In the genomic region with DNA sequence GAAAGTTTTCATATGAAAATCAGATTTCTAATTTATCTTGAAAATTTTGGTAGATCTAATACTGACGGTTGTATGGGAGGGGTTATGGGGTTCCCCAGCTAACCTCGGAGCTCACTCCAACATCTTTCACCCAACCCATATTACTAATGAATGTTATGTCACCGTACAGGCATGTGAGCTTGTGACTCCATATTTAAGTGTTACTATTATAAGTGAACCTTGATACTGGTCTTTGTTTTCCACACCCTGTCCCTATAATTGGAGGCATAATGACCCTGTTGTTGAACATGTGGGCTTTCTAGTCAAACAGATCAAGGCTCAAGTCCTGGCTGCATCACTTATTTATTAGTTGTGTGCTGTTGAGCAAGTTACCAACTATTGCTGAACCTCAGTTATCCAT, we compare ENCODE assay signal across 29 cellular contexts. TPM values are rescaled to one million over a fixed set of nuclear protein-coding genes. Genes with fewer than 3 reads are reported as not detected.
"Had no signal": no experiment of that assay in that cellular context is flagged by ENCODE, and none has a peak within 500 bp of the region (broad histone marks: within the 10 kb centered on the region; RNA-seq: fewer than 3 reads in every experiment).

No MANE protein-coding gene starts in this region.

- H3K27ac ChIP-seq: coronary artery, esophagus muscularis mucosa, foreskin keratinocyte, gastroesophageal sphincter, ovary, psoas muscle, right lobe of liver, testis, tibial artery had no signal

- ATAC-seq: foreskin keratinocyte; gastroesophageal sphincter; naive thymus-derived CD8-positive, alpha-beta T cell; psoas muscle; right lobe of liver; stimulated activated effector memory CD8-positive, alpha-beta T cell treated with anti-CD3 and anti-CD28 coated beads, Interleukin-12 subunit alpha, Interleukin-12 subunit beta, amount 100 ng/mL, for 72 hours; stimulated activated naive CD8-positive, alpha-beta T cell treated with anti-CD3 and anti-CD28 coated beads, Interleukin-15, Interleukin-2, amounts not matched to agents 100 U/mL and 50 U/mL, for 24 hours had no signal

- H3K4me1 ChIP-seq: foreskin keratinocyte, gastroesophageal sphincter, psoas muscle, right lobe of liver had no signal

- H3K4me3 ChIP-seq: coronary artery, esophagus muscularis mucosa, gastroesophageal sphincter, ovary, psoas muscle, right lobe of liver, smooth muscle cell, testis, tibial artery had no signal

- H3K9me3 Mint-ChIP-seq: nephron progenitor cell had no signal

- H3K36me3 Mint-ChIP-seq: immature natural killer cell; naive thymus-derived CD8-positive, alpha-beta T cell; stimulated activated effector memory CD8-positive, alpha-beta T cell treated with anti-CD3 and anti-CD28 coated beads, Interleukin-12 subunit alpha, Interleukin-12 subunit beta, amount 100 ng/mL, for 72 hours; type B pancreatic cell had no signal

- H3K4me3 Mint-ChIP-seq: immature natural killer cell; naive thymus-derived CD8-positive, alpha-beta T cell; nephron progenitor cell; stimulated activated effector memory CD8-positive, alpha-beta T cell treated with anti-CD3 and anti-CD28 coated beads, Interleukin-12 subunit alpha, Interleukin-12 subunit beta, amount 100 ng/mL, for 72 hours; type B pancreatic cell had no signal

- DNase-seq: dermis blood vessel endothelial cell; effector memory CD4-positive, alpha-beta T cell; foreskin keratinocyte; hypothalamus; immature natural killer cell; kidney glomerular epithelial cell; mesendoderm; naive thymus-derived CD8-positive, alpha-beta T cell; nephron progenitor cell; occipital lobe; ovary; posterior cingulate gyrus; psoas muscle; right lobe of liver; stimulated activated CD4-positive, alpha-beta T cell treated with anti-CD3 and anti-CD28 coated beads, Interleukin-12 subunit alpha, Interleukin-12 subunit beta, amount 100 ng/mL, for 4 hours; stimulated activated CD4-positive, alpha-beta T cell treated with anti-CD3 and anti-CD28 coated beads, Interleukin-1b, Interleukin-23, amount 100 ng/mL, for 48 hours; stimulated activated CD4-positive, alpha-beta T cell treated with anti-CD3 and anti-CD28 coated beads, Interleukin-4, amount 100 ng/mL, for 1 hour; stimulated activated naive CD8-positive, alpha-beta T cell treated with anti-CD3 and anti-CD28 coated beads, Interleukin-15, Interleukin-2, amounts not matched to agents 100 U/mL and 50 U/mL, for 24 hours; substantia nigra; testis; tibial artery had no signal

- H3K9me3 ChIP-seq: ovary, psoas muscle, right lobe of liver, testis, tibial artery had no signal

- H3K27me3 ChIP-seq: esophagus muscularis mucosa, ovary, right lobe of liver, testis, tibial artery had no signal

- H3K27ac Mint-ChIP-seq: immature natural killer cell; naive thymus-derived CD8-positive, alpha-beta T cell; nephron progenitor cell; stimulated activated effector memory CD8-positive, alpha-beta T cell treated with anti-CD3 and anti-CD28 coated beads, Interleukin-12 subunit alpha, Interleukin-12 subunit beta, amount 100 ng/mL, for 72 hours; type B pancreatic cell had no signal

- H3K36me3 ChIP-seq: esophagus muscularis mucosa, gastroesophageal sphincter, ovary, right lobe of liver, tibial artery had no signal

- H3K4me1 Mint-ChIP-seq: immature natural killer cell; nephron progenitor cell; stimulated activated effector memory CD8-positive, alpha-beta T cell treated with anti-CD3 and anti-CD28 coated beads, Interleukin-12 subunit alpha, Interleukin-12 subunit beta, amount 100 ng/mL, for 72 hours had no signal

RNA-seq across cellular contexts. Expression of a gene that starts 27.2 kb away (rescaled TPM):
- total RNA-seq: epithelial cell of proximal tubule, renal cortical epithelial cell, smooth muscle cell had no signal
- polyA plus RNA-seq: foreskin keratinocyte, smooth muscle cell had no signal
